ENCODE assay signal across 1 cellular context in the genomic region with DNA sequence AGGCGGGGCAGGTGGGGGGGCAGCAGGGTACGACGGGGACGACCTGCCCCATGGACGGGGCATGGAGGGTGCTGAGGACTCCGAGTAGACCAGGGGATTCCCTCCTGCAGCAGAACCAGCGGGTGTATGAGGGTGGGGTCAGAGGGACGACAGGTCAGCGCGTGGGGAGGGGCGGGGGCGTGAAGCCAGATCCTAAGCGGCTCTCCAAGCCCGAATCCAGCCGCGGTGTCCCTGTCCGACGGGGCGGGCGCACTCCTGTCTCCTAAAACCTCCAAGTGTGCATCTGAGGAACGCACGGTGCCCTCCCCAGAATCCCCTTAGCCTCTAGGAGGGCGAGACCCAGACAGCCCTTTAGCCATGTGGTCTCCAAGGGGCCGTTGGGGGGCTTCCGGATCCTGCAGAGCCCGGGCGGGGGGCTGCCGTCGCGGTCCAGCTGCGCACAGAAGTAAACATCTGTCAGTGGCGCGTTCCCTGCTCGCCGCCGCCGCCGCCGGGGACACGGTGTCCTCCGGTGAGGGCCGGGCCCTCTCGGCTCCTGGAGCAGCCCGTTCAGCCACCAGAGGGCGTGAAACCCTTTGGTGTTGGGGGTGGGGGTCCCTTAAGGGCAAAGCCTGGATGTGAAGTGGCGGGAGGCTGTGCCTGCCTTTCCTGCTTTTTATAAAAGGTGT.
TF ChIP-seq lines count a peak whose summit lies in the region.

No MANE protein-coding gene starts in this region.

TF ChIP-seq in HEK293, 187 proteins besides CTCF, POLR2A, EP300 and RAD21 (continued from another document):
- TF ChIP-seq ZBTB11 (tag by site-specific recombination; conservative IDR thresholded peaks at IDR 0.05; ENCODE audit: low read depth) (no peak), ZSCAN5A (tag by site-specific recombination; IDR thresholded peaks at IDR 0.05) (no peak), ZNF202 (tag by site-specific recombination; IDR thresholded peaks at IDR 0.05; ENCODE audit: borderline replicate concordance) (no peak), ZNF654 (tag by site-specific recombination; IDR thresholded peaks at IDR 0.05; ENCODE audit: low read depth) (peak; percentile 59), ZNF843 (tag by site-specific recombination; IDR thresholded peaks at IDR 0.05) (no peak), HOXA7 (CRISPR knock-in tag; IDR thresholded peaks at IDR 0.05; ENCODE audit: borderline replicate concordance) (no peak), BCL11B (tag by site-specific recombination; IDR thresholded peaks at IDR 0.05; ENCODE audit: low read depth) (no peak), SCRT2 (tag by site-specific recombination; IDR thresholded peaks at IDR 0.05) (no peak), ZNF423 (tag by site-specific recombination; IDR thresholded peaks at IDR 0.05) (no peak), SP3 (tag by site-specific recombination; IDR thresholded peaks at IDR 0.05) (peak; percentile 40; the same call in 1 of the 2 replicates), ZNF311 (tag by site-specific recombination; IDR thresholded peaks at IDR 0.05; ENCODE audit: borderline replicate concordance) (no peak), YY2 (tag by site-specific recombination; IDR thresholded peaks at IDR 0.05) (no peak), ZNF514 (tag by site-specific recombination; IDR thresholded peaks at IDR 0.05) (no peak), ZNF629 (tag by site-specific recombination; IDR thresholded peaks at IDR 0.05) (0 out of 2 replicates have a peak, but pooled peaks have one; percentile 23), ZXDB (tag by site-specific recombination; IDR thresholded peaks at IDR 0.05) (no peak)
- TF ChIP-seq, protein P1, sequence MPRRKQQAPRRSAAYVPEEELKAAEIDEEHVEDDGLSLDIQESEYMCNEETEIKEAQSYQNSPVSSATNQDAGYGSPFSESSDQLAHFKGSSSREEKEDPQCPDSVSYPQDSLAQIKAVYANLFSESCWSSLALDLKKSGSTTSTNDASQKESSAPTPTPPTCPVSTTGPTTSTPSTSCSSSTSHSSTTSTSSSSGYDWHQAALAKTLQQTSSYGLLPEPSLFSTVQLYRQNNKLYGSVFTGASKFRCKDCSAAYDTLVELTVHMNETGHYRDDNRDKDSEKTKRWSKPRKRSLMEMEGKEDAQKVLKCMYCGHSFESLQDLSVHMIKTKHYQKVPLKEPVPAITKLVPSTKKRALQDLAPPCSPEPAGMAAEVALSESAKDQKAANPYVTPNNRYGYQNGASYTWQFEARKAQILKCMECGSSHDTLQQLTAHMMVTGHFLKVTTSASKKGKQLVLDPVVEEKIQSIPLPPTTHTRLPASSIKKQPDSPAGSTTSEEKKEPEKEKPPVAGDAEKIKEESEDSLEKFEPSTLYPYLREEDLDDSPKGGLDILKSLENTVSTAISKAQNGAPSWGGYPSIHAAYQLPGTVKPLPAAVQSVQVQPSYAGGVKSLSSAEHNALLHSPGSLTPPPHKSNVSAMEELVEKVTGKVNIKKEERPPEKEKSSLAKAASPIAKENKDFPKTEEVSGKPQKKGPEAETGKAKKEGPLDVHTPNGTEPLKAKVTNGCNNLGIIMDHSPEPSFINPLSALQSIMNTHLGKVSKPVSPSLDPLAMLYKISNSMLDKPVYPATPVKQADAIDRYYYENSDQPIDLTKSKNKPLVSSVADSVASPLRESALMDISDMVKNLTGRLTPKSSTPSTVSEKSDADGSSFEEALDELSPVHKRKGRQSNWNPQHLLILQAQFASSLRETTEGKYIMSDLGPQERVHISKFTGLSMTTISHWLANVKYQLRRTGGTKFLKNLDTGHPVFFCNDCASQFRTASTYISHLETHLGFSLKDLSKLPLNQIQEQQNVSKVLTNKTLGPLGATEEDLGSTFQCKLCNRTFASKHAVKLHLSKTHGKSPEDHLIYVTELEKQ (tag by site-specific recombination; IDR thresholded peaks at IDR 0.05; ENCODE audit: borderline replicate concordance) = no peak
